ENCODE assay signal across 1 cellular context in the genomic region with DNA sequence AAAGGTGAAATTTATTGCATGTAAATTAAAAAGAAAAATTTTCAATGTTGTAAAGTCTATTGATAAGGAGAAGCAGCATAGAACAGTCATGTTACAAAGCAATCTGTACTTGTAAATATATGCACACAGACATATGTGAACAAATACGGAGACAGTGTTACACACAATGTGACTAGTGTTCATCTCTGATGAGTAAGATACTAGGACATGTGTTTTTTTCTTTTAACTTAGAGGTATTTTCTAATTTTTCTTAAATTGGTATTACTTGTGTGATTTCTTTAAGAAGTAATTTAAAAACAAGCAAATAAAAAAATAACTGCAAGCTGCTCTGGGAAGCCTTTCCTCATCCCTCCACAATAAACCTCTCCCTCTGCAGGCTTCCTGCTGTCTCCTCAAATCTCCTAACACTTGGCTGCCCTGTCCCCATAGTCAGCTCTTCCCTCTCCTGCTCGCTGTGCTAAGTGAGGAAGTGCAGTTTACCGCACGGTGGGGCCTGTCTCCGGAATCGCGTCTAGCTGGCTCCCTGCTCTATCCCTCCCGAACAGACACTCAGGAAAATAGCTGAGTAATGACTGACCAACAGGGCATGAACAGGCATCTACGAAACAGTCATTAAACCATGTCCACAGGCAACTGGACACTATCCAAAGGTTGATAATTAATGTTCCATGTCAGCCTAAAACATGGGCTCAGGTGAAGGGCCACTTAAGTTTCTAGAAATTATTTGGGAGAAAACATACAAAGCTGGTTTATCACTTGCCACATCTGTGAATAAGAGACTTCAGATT.
TF ChIP-seq lines count a peak whose summit lies in the region.

No MANE protein-coding gene starts in this region.

TF ChIP-seq in HEK293, 187 proteins besides CTCF, POLR2A, EP300 and RAD21 (continued from another document):
- TF ChIP-seq HOXD13 (CRISPR knock-in tag; IDR thresholded peaks at IDR 0.05; ENCODE audit: borderline replicate concordance) (no peak), EGR2 (tag by site-specific recombination; IDR thresholded peaks at IDR 0.05; ENCODE audit: low read depth) (no peak), ZNF510 (tag by site-specific recombination; IDR thresholded peaks at IDR 0.05; ENCODE audit: insufficient replicate concordance) (no peak), SP3 (tag by site-specific recombination; IDR thresholded peaks at IDR 0.05) (no peak), ZNF140 (tag by site-specific recombination; IDR thresholded peaks at IDR 0.05) (no peak), ZNF48 (tag by site-specific recombination; IDR thresholded peaks at IDR 0.05) (no peak), IKZF3 (tag by site-specific recombination; IDR thresholded peaks at IDR 0.05) (peak; percentile 48; the same call in 1 of the 2 replicates), KLF7 (tag by site-specific recombination; IDR thresholded peaks at IDR 0.05; ENCODE audit: borderline replicate concordance) (no peak), ZNF544 (tag by site-specific recombination; IDR thresholded peaks at IDR 0.05) (no peak), ZBTB1 (tag by site-specific recombination; IDR thresholded peaks at IDR 0.05) (no peak), ZNF692 (tag by site-specific recombination; IDR thresholded peaks at IDR 0.05) (peak; percentile 82; the same call in 1 of the 2 replicates), ZNF280D (tag by site-specific recombination; IDR thresholded peaks at IDR 0.05) (no peak), MZF1 (tag by site-specific recombination; IDR thresholded peaks at IDR 0.05; ENCODE audit: borderline replicate concordance) (no peak), ZNF214 (tag by site-specific recombination; IDR thresholded peaks at IDR 0.05; ENCODE audit: borderline replicate concordance) (no peak), ZNF335 (tag by site-specific recombination; conservative IDR thresholded peaks at IDR 0.05) (peak; percentile 44; the same call in 1 of the 2 replicates), WT1 (tag by site-specific recombination; IDR thresholded peaks at IDR 0.05) (no peak), ZXDB (tag by site-specific recombination; IDR thresholded peaks at IDR 0.05) (peak; percentile 37), ZNF292 (tag by site-specific recombination; IDR thresholded peaks at IDR 0.05; ENCODE audit: borderline replicate concordance, low read depth) (no peak), ZNF660 (tag by site-specific recombination; IDR thresholded peaks at IDR 0.05) (peak; percentile 60; the same call in 1 of the 2 replicates), ZNF266 (tag by site-specific recombination; IDR thresholded peaks at IDR 0.05; ENCODE audit: low read depth) (no peak), ZBTB8A (tag by site-specific recombination; IDR thresholded peaks at IDR 0.05) (peak; percentile 42), ZNF341 (tag by site-specific recombination; IDR thresholded peaks at IDR 0.05; ENCODE audit: low read depth) (peak; percentile 95), ZNF610 (tag by site-specific recombination; IDR thresholded peaks at IDR 0.05; ENCODE audit: borderline replicate concordance) (no peak), ZNF174 (tag by site-specific recombination; IDR thresholded peaks at IDR 0.05) (0 out of 2 replicates have a peak, but pooled peaks have one; percentile 32), ZNF248 (tag by site-specific recombination; IDR thresholded peaks at IDR 0.05) (no peak), ZIC2 (tag by site-specific recombination; IDR thresholded peaks at IDR 0.05) (peak; percentile 45; the same call in 1 of the 2 replicates), PRDM1 (tag by site-specific recombination; IDR thresholded peaks at IDR 0.05) (0 out of 2 replicates have a peak, but pooled peaks have one; percentile 35), ZNF404 (tag by site-specific recombination; IDR thresholded peaks at IDR 0.05) (no peak), ZNF133 (tag by site-specific recombination; IDR thresholded peaks at IDR 0.05) (no peak)
- TF ChIP-seq, protein P1, sequence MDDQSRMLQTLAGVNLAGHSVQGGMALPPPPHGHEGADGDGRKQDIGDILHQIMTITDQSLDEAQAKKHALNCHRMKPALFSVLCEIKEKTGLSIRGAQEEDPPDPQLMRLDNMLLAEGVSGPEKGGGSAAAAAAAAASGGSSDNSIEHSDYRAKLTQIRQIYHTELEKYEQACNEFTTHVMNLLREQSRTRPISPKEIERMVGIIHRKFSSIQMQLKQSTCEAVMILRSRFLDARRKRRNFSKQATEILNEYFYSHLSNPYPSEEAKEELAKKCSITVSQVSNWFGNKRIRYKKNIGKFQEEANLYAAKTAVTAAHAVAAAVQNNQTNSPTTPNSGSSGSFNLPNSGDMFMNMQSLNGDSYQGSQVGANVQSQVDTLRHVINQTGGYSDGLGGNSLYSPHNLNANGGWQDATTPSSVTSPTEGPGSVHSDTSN (CRISPR knock-in tag; IDR thresholded peaks at IDR 0.05) = no peak
- TF ChIP-seq, protein P2, sequence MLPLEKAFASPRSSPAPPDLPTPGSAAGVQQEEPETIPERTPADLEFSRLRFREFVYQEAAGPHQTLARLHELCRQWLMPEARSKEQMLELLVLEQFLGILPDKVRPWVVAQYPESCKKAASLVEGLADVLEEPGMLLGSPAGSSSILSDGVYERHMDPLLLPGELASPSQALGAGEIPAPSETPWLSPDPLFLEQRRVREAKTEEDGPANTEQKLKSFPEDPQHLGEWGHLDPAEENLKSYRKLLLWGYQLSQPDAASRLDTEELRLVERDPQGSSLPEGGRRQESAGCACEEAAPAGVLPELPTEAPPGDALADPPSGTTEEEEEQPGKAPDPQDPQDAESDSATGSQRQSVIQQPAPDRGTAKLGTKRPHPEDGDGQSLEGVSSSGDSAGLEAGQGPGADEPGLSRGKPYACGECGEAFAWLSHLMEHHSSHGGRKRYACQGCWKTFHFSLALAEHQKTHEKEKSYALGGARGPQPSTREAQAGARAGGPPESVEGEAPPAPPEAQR (tag by site-specific recombination; IDR thresholded peaks at IDR 0.05) = no peak
- TF ChIP-seq, protein P3, sequence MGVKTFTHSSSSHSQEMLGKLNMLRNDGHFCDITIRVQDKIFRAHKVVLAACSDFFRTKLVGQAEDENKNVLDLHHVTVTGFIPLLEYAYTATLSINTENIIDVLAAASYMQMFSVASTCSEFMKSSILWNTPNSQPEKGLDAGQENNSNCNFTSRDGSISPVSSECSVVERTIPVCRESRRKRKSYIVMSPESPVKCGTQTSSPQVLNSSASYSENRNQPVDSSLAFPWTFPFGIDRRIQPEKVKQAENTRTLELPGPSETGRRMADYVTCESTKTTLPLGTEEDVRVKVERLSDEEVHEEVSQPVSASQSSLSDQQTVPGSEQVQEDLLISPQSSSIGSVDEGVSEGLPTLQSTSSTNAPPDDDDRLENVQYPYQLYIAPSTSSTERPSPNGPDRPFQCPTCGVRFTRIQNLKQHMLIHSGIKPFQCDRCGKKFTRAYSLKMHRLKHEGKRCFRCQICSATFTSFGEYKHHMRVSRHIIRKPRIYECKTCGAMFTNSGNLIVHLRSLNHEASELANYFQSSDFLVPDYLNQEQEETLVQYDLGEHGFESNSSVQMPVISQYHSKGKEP (tag by site-specific recombination; IDR thresholded peaks at IDR 0.05) = peak; percentile 5; the same call in 1 of the 2 replicates
- TF ChIP-seq, protein P4, sequence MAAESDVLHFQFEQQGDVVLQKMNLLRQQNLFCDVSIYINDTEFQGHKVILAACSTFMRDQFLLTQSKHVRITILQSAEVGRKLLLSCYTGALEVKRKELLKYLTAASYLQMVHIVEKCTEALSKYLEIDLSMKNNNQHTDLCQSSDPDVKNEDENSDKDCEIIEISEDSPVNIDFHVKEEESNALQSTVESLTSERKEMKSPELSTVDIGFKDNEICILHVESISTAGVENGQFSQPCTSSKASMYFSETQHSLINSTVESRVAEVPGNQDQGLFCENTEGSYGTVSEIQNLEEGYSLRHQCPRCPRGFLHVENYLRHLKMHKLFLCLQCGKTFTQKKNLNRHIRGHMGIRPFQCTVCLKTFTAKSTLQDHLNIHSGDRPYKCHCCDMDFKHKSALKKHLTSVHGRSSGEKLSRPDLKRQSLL (tag by site-specific recombination; IDR thresholded peaks at IDR 0.05) = 0 out of 2 replicates have a peak, but pooled peaks have one; percentile 57
